In genomic region chr4:40940764-40941163, GRCh38 we compare ENCODE assay signal across 13 cellular contexts.
"Had no signal": no experiment of that assay in that cellular context is flagged by ENCODE, and none has a peak within 500 bp of the region (broad histone marks: within the 10 kb centered on the region; RNA-seq: fewer than 3 reads in every experiment).

No MANE protein-coding gene starts in this region.

- H3K27ac ChIP-seq: body of pancreas, WERI-Rb-1 had no signal

- H3K27me3 ChIP-seq: adrenal gland, body of pancreas had no signal

- ATAC-seq: activated CD4-positive, alpha-beta T cell treated with anti-CD3 and anti-CD28 coated beads for 36 hours; activated CD8-positive, alpha-beta T cell treated with anti-CD3 and anti-CD28 coated beads, Interleukin-2, amount 10 ng/mL, durations not matched to agents 7 days and 5 days had no signal

- H3K36me3 ChIP-seq: adrenal gland, WERI-Rb-1 had no signal

- H3K4me3 ChIP-seq: adrenal gland, body of pancreas had no signal

- DNase-seq: activated CD4-positive, alpha-beta T cell treated with anti-CD3 and anti-CD28 coated beads for 36 hours; activated CD8-positive, alpha-beta memory T cell treated with anti-CD3 and anti-CD28 coated beads, Interleukin-2, amount 50 U/mL, for 48 hours; activated CD8-positive, alpha-beta T cell treated with anti-CD3 and anti-CD28 coated beads, Interleukin-2, amount 10 ng/mL, durations not matched to agents 7 days and 5 days; activated naive CD4-positive, alpha-beta T cell treated with anti-CD3 and anti-CD28 coated beads for 36 hours; dermis blood vessel endothelial cell; mesenchymal stem cell; nephron progenitor cell; stimulated activated CD4-positive, alpha-beta T cell treated with anti-CD3 and anti-CD28 coated beads, Interleukin-15, amount 100 ng/mL, for 24 hours; stimulated activated CD4-positive, alpha-beta T cell treated with anti-CD3 and anti-CD28 coated beads, Interleukin-4, amount 100 ng/mL, for 24 hours; trophoblast cell; WERI-Rb-1 had no signal

- H3K4me1 ChIP-seq: body of pancreas had no signal

- H3K9me3 ChIP-seq: adrenal gland, body of pancreas had no signal
